Comparison of ENCODE assay signal across 25 cellular contexts in genomic region chr14:55976619-55977018, GRCh38.
A peak's percentile ranks its signal among the peaks of the same experiment; 100 is the strongest.
DNase-seq lines count a peak whose midpoint lies in the region; ATAC-seq, FAIRE-seq and TF ChIP-seq lines count a peak whose summit lies in the region.
"Had no signal": no experiment of that assay in that cellular context is flagged by ENCODE, and none has a peak within 500 bp of the region (broad histone marks: within the 10 kb centered on the region; RNA-seq: fewer than 3 reads in every experiment).

No MANE protein-coding gene starts in this region.

- no peaks in the 10 kb centered on the region for H3K36me3 ChIP-seq in aorta (ENCODE audit: control insufficient read depth in 1 of 2, insufficient read depth in 2 of 2, low read length in 1 of 2)
- H3K36me3 ChIP-seq: cardiac muscle cell, esophagus muscularis mucosa, Peyer's patch had no signal

- TF ChIP-seq CTCF in Calu3 (IDR thresholded peaks at IDR 0.05; ENCODE audit: unreplicated experiment): no peak
- TF ChIP-seq CTCF in VCaP (conservative IDR thresholded peaks at IDR 0.05): no peak

- no peaks in the 10 kb centered on the region for H3K27me3 ChIP-seq in aorta (ENCODE audit: control insufficient read depth in 1 of 2, insufficient read depth in 2 of 2, low read length in 1 of 2)
- H3K27me3 ChIP-seq: cardiac muscle cell, esophagus muscularis mucosa, Peyer's patch had no signal

- H3K27ac Mint-ChIP-seq in Calu3 (ENCODE audit: unreplicated experiment): peak overlapping the region; percentile 38
- H3K27ac Mint-ChIP-seq: activated naive CD8-positive, alpha-beta T cell treated with anti-CD3 and anti-CD28 coated beads, Interleukin-2, amount 50 U/mL, for 24 hours; CD4-positive, CD25-positive, alpha-beta regulatory T cell; mesothelial cell of epicardium; nephron progenitor cell; stimulated activated naive CD8-positive, alpha-beta T cell treated with anti-CD3 and anti-CD28 coated beads, Interleukin-15, Interleukin-2, amounts not matched to agents 100 ng/mL and 50 ng/mL, for 24 hours; T-helper 1 cell treated with Interleukin-12 subunit alpha and Interleukin-12 subunit beta and Interleukin-4 antibody, amounts not matched to agents 30 μg/mL and 1 μg/mL, for 36 hours; type B pancreatic cell had no signal

- no peaks in the 10 kb centered on the region for H3K27me3 Mint-ChIP-seq in Calu3 (ENCODE audit: unreplicated experiment)
- H3K27me3 Mint-ChIP-seq: activated naive CD8-positive, alpha-beta T cell treated with anti-CD3 and anti-CD28 coated beads, Interleukin-2, amount 50 U/mL, for 24 hours; CD4-positive, CD25-positive, alpha-beta regulatory T cell; stimulated activated naive CD8-positive, alpha-beta T cell treated with anti-CD3 and anti-CD28 coated beads, Interleukin-15, Interleukin-2, amounts not matched to agents 100 ng/mL and 50 ng/mL, for 24 hours; type B pancreatic cell had no signal

- no TSS peak for BruUV-seq in Calu3 (replicated peaks; lab: Mats Ljungman, UMichigan)

- H3K9me3 Mint-ChIP-seq in Calu3 (ENCODE audit: low read depth, unreplicated experiment): peaks cover 11% of the 10 kb centered on the region
- H3K9me3 Mint-ChIP-seq: T-helper 1 cell treated with Interleukin-12 subunit alpha and Interleukin-12 subunit beta and Interleukin-4 antibody, amounts not matched to agents 30 μg/mL and 1 μg/mL, for 36 hours had no signal

- peaks cover 1% of the 10 kb centered on the region for H3K9me3 ChIP-seq in aorta (ENCODE audit: control insufficient read depth, low read length)
- H3K9me3 ChIP-seq: Peyer's patch had no signal

- H3K4me1 ChIP-seq in aorta (ENCODE audit: control insufficient read depth in 1 of 2, insufficient read depth in 2 of 2, low read length in 2 of 2): peaks cover 2 to 7% of the 10 kb centered on the region in 2 donors
- H3K4me1 ChIP-seq: Peyer's patch had no signal

- H3K27ac ChIP-seq in VCaP: peak overlapping the region; percentile 59
- H3K27ac ChIP-seq in aorta (ENCODE audit: low read depth in 1 of 2, low read length in 2 of 2): no peak overlapping the region
- H3K27ac ChIP-seq: cardiac muscle cell had no signal

- 13 to 18% methylated on average over 3 of the region's 3 CpGs for WGBS in aorta, 2 donors

- ATAC-seq in HG03439 (IDR thresholded peaks at IDR 0.05; ENCODE audit: unreplicated experiment): no peak
- ATAC-seq in aorta (ENCODE audit: low FRiP score): no peak
- no peak for ATAC-seq in HG02763 (IDR thresholded peaks at IDR 0.05; ENCODE audit: unreplicated experiment)
- ATAC-seq: activated naive CD8-positive, alpha-beta T cell treated with anti-CD3 and anti-CD28 coated beads, Interleukin-2, amount 50 U/mL, for 24 hours had no signal

- H3K4me1 Mint-ChIP-seq in Calu3 (ENCODE audit: low read depth, unreplicated experiment): peaks cover 28% of the 10 kb centered on the region
- H3K4me1 Mint-ChIP-seq: CD4-positive, CD25-positive, alpha-beta regulatory T cell had no signal

- DNase-seq in Calu3: peak; percentile 27
- peak; percentile 74 for DNase-seq in NCI-H1092 treated with DMSO at 0.1 percent for 48 hours (lab: John Stamatoyannopoulos, UW)
- DNase-seq in kidney tubule cell (ENCODE audit: low spot score): peak; percentile 39
- no peak for DNase-seq in frontal cortex (ENCODE audit: low spot score in 2 of 2)
- DNase-seq in aorta: no peak
- DNase-seq: activated CD8-positive, alpha-beta memory T cell treated with anti-CD3 and anti-CD28 coated beads, Interleukin-2, amount 50 U/mL, for 4 hours; activated naive CD8-positive, alpha-beta T cell treated with anti-CD3 and anti-CD28 coated beads, Interleukin-2, amount 50 U/mL, for 24 hours; CD4-positive, CD25-positive, alpha-beta regulatory T cell; DMS53; GF-D8; H7; KG1; NCI-H2171; nephron progenitor cell; stimulated activated CD4-positive, alpha-beta T cell treated with anti-CD3 and anti-CD28 coated beads, Interleukin-4, amount 100 ng/mL, for 1 hour had no signal

- CTCF ChIA-PET in Calu3 (lab: Charles Lee): no interaction called here

- H3K36me3 Mint-ChIP-seq in Calu3 (ENCODE audit: insufficient read depth, unreplicated experiment): no peaks in the 10 kb centered on the region
- H3K36me3 Mint-ChIP-seq: CD4-positive, CD25-positive, alpha-beta regulatory T cell; mesothelial cell of epicardium had no signal

- H3K4me3 ChIP-seq in aorta (ENCODE audit: low read length in 2 of 2): no peak overlapping the region
- H3K4me3 ChIP-seq: cardiac muscle cell, esophagus muscularis mucosa, Peyer's patch had no signal

- intact Hi-C loops in Calu3 (cut with micrococcal nuclease; ENCODE audit: unreplicated experiment) (loop anchor here (2.0 to 10.0 kb wide), 2 partner anchors 142 to 172 kb away; partner anchors contain the start of gene PELI2), aorta (cut with DNase I) (no loop called here)

- no peak for FAIRE-seq in frontal cortex (lab: Jason Lieb, UNC)

- no peak overlapping the region for H3K4me3 Mint-ChIP-seq in Calu3 (ENCODE audit: low read depth, unreplicated experiment)
- H3K4me3 Mint-ChIP-seq: activated naive CD8-positive, alpha-beta T cell treated with anti-CD3 and anti-CD28 coated beads, Interleukin-2, amount 50 U/mL, for 24 hours; CD4-positive, CD25-positive, alpha-beta regulatory T cell; mesothelial cell of epicardium; nephron progenitor cell; stimulated activated naive CD8-positive, alpha-beta T cell treated with anti-CD3 and anti-CD28 coated beads, Interleukin-15, Interleukin-2, amounts not matched to agents 100 ng/mL and 50 ng/mL, for 24 hours; T-helper 1 cell treated with Interleukin-12 subunit alpha and Interleukin-12 subunit beta and Interleukin-4 antibody, amounts not matched to agents 30 μg/mL and 1 μg/mL, for 36 hours; type B pancreatic cell had no signal

Comparison
In these comparisons a context has a peak if more than half of its experiments do, and no peak if none do; other contexts are left out.
1. DNase-seq: peak in Calu3 (single experiment), NCI-H1092 treated with DMSO at 0.1 percent for 48 hours (single experiment) and kidney tubule cell (single experiment); none in frontal cortex (0 of 2) and aorta (0 of 2).